In the genomic region with DNA sequence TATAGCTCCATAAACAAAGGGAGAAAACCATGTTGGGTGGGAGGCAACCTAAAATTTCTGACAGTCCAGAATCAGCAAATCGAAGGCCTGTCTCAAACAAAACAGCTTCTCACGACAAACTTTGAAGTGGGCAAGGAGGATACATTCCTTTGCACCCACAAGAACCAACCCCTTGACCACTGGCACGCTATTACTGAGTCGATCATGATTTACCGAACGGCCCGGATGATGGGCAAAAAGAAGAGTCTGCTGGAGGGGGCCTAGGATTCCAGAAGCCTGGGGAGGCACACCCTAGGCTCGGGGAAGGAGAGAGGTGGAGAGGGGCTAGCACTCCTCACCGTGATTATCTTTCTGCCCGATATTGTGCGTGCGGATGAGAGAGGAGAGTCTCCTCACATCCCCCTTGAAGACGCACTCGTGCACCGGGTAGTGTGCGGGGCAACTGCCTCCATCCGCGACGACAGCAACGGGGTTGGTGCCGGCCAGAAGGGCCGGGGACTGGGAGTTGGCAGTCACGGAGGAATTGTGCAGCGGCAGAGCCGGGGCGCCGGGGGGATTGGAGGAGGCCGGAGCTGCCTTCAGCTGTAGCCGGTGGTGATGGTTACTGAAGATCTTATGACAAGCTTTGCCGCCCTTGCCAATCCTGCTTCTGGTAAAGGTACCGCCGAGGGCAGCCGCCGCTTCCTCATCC, we compare ENCODE assay signal across 1 cellular context.
A peak's percentile ranks its signal among the peaks of the same experiment; 100 is the strongest.
TF ChIP-seq lines count a peak whose summit lies in the region.

No MANE protein-coding gene starts in this region.

TF ChIP-seq in HepG2, 621 proteins besides CTCF, POLR2A, EP300 and RAD21 (continued from another document):
- TF ChIP-seq ZNF281 (CRISPR knock-in tag; IDR thresholded peaks at IDR 0.05; ENCODE audit: borderline replicate concordance) (no peak), NFIC (IDR thresholded peaks at IDR 0.05; ENCODE audit: low read length) (no peak), NFATC3 (CRISPR knock-in tag; IDR thresholded peaks at IDR 0.05) (0 out of 2 replicates have a peak, but pooled peaks have one; percentile 10), ZNF275 (CRISPR knock-in tag; IDR thresholded peaks at IDR 0.05; ENCODE audit: borderline replicate concordance) (no peak), ELF4 (CRISPR knock-in tag; IDR thresholded peaks at IDR 0.05; ENCODE audit: borderline replicate concordance) (0 out of 2 replicates have a peak, but pooled peaks have one; percentile 37), SRSF1 (optimal IDR thresholded peaks at IDR 0.05; ENCODE audit: low read depth, low read length) (no peak), SIN3B (IDR thresholded peaks at IDR 0.05; ENCODE audit: low read length) (no peak), ZBTB38 (CRISPR knock-in tag; IDR thresholded peaks at IDR 0.05) (no peak), ARID2 (CRISPR knock-in tag; IDR thresholded peaks at IDR 0.05; ENCODE audit: borderline replicate concordance) (0 out of 2 replicates have a peak, but pooled peaks have one; percentile 80), ZNF598 (CRISPR knock-in tag; IDR thresholded peaks at IDR 0.05; ENCODE audit: borderline replicate concordance) (no peak), ZSCAN20 (CRISPR knock-in tag; IDR thresholded peaks at IDR 0.05; ENCODE audit: borderline replicate concordance) (0 out of 2 replicates have a peak, but pooled peaks have one; percentile 49), ZUFSP (CRISPR knock-in tag; IDR thresholded peaks at IDR 0.05; ENCODE audit: borderline replicate concordance) (no peak), ZC3H4 (CRISPR knock-in tag; IDR thresholded peaks at IDR 0.05; ENCODE audit: borderline replicate concordance) (no peak), ZNF274 (CRISPR knock-in tag; IDR thresholded peaks at IDR 0.05) (no peak), PHB2 (IDR thresholded peaks at IDR 0.05; ENCODE audit: partially characterized antibody) (no peak)
- TF ChIP-seq, protein P1, sequence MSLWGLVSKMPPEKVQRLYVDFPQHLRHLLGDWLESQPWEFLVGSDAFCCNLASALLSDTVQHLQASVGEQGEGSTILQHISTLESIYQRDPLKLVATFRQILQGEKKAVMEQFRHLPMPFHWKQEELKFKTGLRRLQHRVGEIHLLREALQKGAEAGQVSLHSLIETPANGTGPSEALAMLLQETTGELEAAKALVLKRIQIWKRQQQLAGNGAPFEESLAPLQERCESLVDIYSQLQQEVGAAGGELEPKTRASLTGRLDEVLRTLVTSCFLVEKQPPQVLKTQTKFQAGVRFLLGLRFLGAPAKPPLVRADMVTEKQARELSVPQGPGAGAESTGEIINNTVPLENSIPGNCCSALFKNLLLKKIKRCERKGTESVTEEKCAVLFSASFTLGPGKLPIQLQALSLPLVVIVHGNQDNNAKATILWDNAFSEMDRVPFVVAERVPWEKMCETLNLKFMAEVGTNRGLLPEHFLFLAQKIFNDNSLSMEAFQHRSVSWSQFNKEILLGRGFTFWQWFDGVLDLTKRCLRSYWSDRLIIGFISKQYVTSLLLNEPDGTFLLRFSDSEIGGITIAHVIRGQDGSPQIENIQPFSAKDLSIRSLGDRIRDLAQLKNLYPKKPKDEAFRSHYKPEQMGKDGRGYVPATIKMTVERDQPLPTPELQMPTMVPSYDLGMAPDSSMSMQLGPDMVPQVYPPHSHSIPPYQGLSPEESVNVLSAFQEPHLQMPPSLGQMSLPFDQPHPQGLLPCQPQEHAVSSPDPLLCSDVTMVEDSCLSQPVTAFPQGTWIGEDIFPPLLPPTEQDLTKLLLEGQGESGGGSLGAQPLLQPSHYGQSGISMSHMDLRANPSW (CRISPR knock-in tag; IDR thresholded peaks at IDR 0.05; ENCODE audit: borderline replicate concordance) = no peak
- TF ChIP-seq, protein P2, sequence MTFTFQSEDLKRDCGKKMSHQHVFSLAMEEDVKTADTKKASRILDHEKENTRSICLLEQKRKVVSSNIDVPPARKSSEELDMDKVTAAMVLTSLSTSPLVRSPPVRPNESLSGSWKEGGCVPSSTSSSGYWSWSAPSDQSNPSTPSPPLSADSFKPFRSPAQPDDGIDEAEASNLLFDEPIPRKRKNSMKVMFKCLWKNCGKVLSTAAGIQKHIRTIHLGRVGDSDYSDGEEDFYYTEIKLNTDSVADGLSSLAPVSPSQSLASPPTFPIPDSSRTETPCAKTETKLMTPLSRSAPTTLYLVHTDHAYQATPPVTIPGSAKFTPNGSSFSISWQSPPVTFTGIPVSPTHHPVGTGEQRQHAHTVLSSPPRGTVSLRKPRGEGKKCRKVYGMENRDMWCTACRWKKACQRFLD (CRISPR knock-in tag; IDR thresholded peaks at IDR 0.05; ENCODE audit: borderline replicate concordance) = no peak
- TF ChIP-seq, protein P3, sequence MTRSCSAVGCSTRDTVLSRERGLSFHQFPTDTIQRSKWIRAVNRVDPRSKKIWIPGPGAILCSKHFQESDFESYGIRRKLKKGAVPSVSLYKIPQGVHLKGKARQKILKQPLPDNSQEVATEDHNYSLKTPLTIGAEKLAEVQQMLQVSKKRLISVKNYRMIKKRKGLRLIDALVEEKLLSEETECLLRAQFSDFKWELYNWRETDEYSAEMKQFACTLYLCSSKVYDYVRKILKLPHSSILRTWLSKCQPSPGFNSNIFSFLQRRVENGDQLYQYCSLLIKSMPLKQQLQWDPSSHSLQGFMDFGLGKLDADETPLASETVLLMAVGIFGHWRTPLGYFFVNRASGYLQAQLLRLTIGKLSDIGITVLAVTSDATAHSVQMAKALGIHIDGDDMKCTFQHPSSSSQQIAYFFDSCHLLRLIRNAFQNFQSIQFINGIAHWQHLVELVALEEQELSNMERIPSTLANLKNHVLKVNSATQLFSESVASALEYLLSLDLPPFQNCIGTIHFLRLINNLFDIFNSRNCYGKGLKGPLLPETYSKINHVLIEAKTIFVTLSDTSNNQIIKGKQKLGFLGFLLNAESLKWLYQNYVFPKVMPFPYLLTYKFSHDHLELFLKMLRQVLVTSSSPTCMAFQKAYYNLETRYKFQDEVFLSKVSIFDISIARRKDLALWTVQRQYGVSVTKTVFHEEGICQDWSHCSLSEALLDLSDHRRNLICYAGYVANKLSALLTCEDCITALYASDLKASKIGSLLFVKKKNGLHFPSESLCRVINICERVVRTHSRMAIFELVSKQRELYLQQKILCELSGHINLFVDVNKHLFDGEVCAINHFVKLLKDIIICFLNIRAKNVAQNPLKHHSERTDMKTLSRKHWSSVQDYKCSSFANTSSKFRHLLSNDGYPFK (CRISPR knock-in tag; IDR thresholded peaks at IDR 0.05; ENCODE audit: borderline replicate concordance) = no peak
TF ChIP-seq in HepG2: peak in this region for 17.
